In the genomic region with DNA sequence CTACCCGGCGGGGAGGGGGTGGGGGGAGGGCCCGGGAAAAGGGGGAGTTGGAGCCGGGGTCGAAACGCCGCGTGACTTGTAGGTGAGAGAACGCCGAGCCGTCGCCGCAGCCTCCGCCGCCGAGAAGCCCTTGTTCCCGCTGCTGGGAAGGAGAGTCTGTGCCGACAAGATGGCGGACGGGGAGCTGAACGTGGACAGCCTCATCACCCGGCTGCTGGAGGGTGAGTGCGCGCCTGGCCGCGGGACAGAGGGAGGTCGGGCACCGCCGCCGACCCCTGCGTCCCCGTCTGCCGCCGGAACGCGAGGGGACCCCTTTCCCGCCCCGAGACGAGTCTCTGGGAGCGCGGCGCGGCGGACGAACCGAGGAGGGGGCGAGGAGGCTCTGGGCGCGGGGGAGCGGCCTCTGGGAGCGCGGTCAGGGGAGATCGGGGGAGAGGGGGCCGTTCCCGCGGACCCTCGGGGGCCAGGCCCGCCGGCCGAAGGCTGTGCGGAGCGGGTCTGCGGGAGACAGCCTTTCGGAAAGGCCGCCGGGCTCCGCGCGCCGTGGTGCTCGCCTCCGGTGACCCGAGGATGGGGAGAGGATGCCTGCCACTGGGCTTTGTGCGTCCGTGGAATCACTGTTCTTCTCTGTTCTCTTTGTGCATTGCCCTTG, we compare ENCODE assay signal across 8 cellular contexts. TPM values are rescaled to one million over a fixed set of nuclear protein-coding genes. Genes with fewer than 3 reads are reported as not detected.
DNase-seq lines count a peak whose midpoint lies in the region; ATAC-seq, FAIRE-seq and TF ChIP-seq lines count a peak whose summit lies in the region.

No MANE protein-coding gene starts in this region.

- no peaks in the 10 kb centered on the region for H3K27me3 Mint-ChIP-seq in T-helper 2 cell treated with Interferon-gamma antibody and Interleukin-4, amounts not matched to agents 5 μg/mL and 100 μg/mL, for 36 hours (ENCODE audit: low read depth)
- no peaks in the 10 kb centered on the region for H3K27me3 Mint-ChIP-seq in stimulated activated naive CD8-positive, alpha-beta T cell treated with anti-CD3 and anti-CD28 coated beads, Interleukin-15, Interleukin-2, amounts not matched to agents 100 ng/mL and 50 ng/mL, for 24 hours

- no peak for TF ChIP-seq CTCF in colonic mucosa (IDR thresholded peaks at IDR 0.05)
- TF ChIP-seq CTCF in lower lobe of right lung (IDR thresholded peaks at IDR 0.05), result no peak

- H3K4me3 Mint-ChIP-seq in T-helper 2 cell treated with Interferon-gamma antibody and Interleukin-4, amounts not matched to agents 5 μg/mL and 100 μg/mL, for 36 hours, result peak overlapping the region; percentile 92
- peak overlapping the region; percentile 98 for H3K4me3 Mint-ChIP-seq in stimulated activated naive CD8-positive, alpha-beta T cell treated with anti-CD3 and anti-CD28 coated beads, Interleukin-15, Interleukin-2, amounts not matched to agents 100 ng/mL and 50 ng/mL, for 24 hours

- DNase-seq in DMS153 (lab: John Stamatoyannopoulos, UW) (peak; percentile 76), colonic mucosa (peak; percentile 49), lower lobe of right lung (no peak), RCC 7860 (ENCODE audit: low spot score) (no peak)
- DNase-seq in T-helper 2 cell treated with Interferon-gamma antibody and Interleukin-4, amounts not matched to agents 5 μg/mL and 100 μg/mL, for 36 hours (ENCODE audit: low spot score), result peak; percentile 25

- no peaks in the 10 kb centered on the region for H3K9me3 Mint-ChIP-seq in T-helper 2 cell treated with Interferon-gamma antibody and Interleukin-4, amounts not matched to agents 5 μg/mL and 100 μg/mL, for 36 hours
- H3K9me3 Mint-ChIP-seq in stimulated activated naive CD8-positive, alpha-beta T cell treated with anti-CD3 and anti-CD28 coated beads, Interleukin-15, Interleukin-2, amounts not matched to agents 100 ng/mL and 50 ng/mL, for 24 hours, result no peaks in the 10 kb centered on the region

- H3K27me3 ChIP-seq in colonic mucosa, result no peaks in the 10 kb centered on the region
- H3K27me3 ChIP-seq in lower lobe of right lung (ENCODE audit: low read depth), result no peaks in the 10 kb centered on the region

- H3K36me3 Mint-ChIP-seq in T-helper 2 cell treated with Interferon-gamma antibody and Interleukin-4, amounts not matched to agents 5 μg/mL and 100 μg/mL, for 36 hours (ENCODE audit: low read depth), result peaks cover 19% of the 10 kb centered on the region
- H3K36me3 Mint-ChIP-seq in stimulated activated naive CD8-positive, alpha-beta T cell treated with anti-CD3 and anti-CD28 coated beads, Interleukin-15, Interleukin-2, amounts not matched to agents 100 ng/mL and 50 ng/mL, for 24 hours (ENCODE audit: low read depth), result peaks cover 32% of the 10 kb centered on the region

- intact Hi-C loops in colonic mucosa (cut with DNase I) (loop anchor here (5.0 to 10.0 kb wide), 3 partner anchors 130 to 187 kb away; no protein-coding TSS in a partner anchor), lower lobe of right lung (cut with DNase I) (loop anchor here (10.0 kb wide), 1 partner anchor 157 kb away; no protein-coding TSS in a partner anchor)

- H3K36me3 ChIP-seq in colonic mucosa (no peaks in the 10 kb centered on the region), lower lobe of right lung (no peaks in the 10 kb centered on the region)

- peak overlapping the region; percentile 97 to 100 for H3K9ac ChIP-seq in colonic mucosa (ENCODE audit: low read depth in 2 of 2, low read length in 2 of 2)

- H3K4me1 Mint-ChIP-seq in T-helper 2 cell treated with Interferon-gamma antibody and Interleukin-4, amounts not matched to agents 5 μg/mL and 100 μg/mL, for 36 hours (ENCODE audit: low read depth), result peaks cover 58% of the 10 kb centered on the region
- peaks cover 73% of the 10 kb centered on the region for H3K4me1 Mint-ChIP-seq in stimulated activated naive CD8-positive, alpha-beta T cell treated with anti-CD3 and anti-CD28 coated beads, Interleukin-15, Interleukin-2, amounts not matched to agents 100 ng/mL and 50 ng/mL, for 24 hours (ENCODE audit: low read depth)

- H3K4me1 ChIP-seq in colonic mucosa (peaks cover 6% of the 10 kb centered on the region), lower lobe of right lung (peaks cover 51% of the 10 kb centered on the region)

- FAIRE-seq in RCC 7860 (lab: Jason Lieb, UNC), result no peak

- H3K27ac Mint-ChIP-seq in T-helper 2 cell treated with Interferon-gamma antibody and Interleukin-4, amounts not matched to agents 5 μg/mL and 100 μg/mL, for 36 hours, result peak overlapping the region; percentile 96
- peak overlapping the region; percentile 97 for H3K27ac Mint-ChIP-seq in stimulated activated naive CD8-positive, alpha-beta T cell treated with anti-CD3 and anti-CD28 coated beads, Interleukin-15, Interleukin-2, amounts not matched to agents 100 ng/mL and 50 ng/mL, for 24 hours

- H3K9me3 ChIP-seq in colonic mucosa (no peaks in the 10 kb centered on the region), lower lobe of right lung (no peaks in the 10 kb centered on the region)

- H3K27ac ChIP-seq in colonic mucosa (peak overlapping the region; percentile 95), lower lobe of right lung (peak overlapping the region; percentile 96)

- H3K4me3 ChIP-seq in colonic mucosa (peak overlapping the region; percentile 73), lower lobe of right lung (peak overlapping the region; percentile 80)

- peak; percentile 34 for ATAC-seq in GM19324 (IDR thresholded peaks at IDR 0.05; ENCODE audit: low FRiP score, unreplicated experiment)
- peak; percentile 31 for ATAC-seq in HG03280 (IDR thresholded peaks at IDR 0.05; ENCODE audit: unreplicated experiment)
- ATAC-seq in lower lobe of right lung, result peak; percentile 64 to 67

RNA-seq across cellular contexts. Expression of a gene that starts 0.5 kb away (rescaled TPM):
- total RNA-seq in colonic mucosa, result 100 to 1,000 TPM; 273 to 478 TPM
- 233 TPM for total RNA-seq in lower lobe of right lung

RNA-seq across cellular contexts. Expression of a gene that starts 58.6 kb away (rescaled TPM):
- 1 to 10 TPM in 1 of 2 donors, under 1 TPM in 1; 0.42 to 1.1 TPM for total RNA-seq in colonic mucosa
- total RNA-seq in lower lobe of right lung, result 1.9 TPM

Comparison
In these comparisons a context has a peak if more than half of its experiments do, and no peak if none do; other contexts are left out.
1. DNase-seq: peak in DMS153 (single experiment), T-helper 2 cell treated with Interferon-gamma antibody and Interleukin-4, amounts not matched to agents 5 μg/mL and 100 μg/mL, for 36 hours (single experiment) and colonic mucosa (single experiment); none in lower lobe of right lung (single experiment) and RCC 7860 (single experiment).
2. Peak in every context shown above with its lines, with median percentiles within 50 percentile points of each other: ATAC-seq.